ENCODE assay signal across 10 cellular contexts in the genomic region with DNA sequence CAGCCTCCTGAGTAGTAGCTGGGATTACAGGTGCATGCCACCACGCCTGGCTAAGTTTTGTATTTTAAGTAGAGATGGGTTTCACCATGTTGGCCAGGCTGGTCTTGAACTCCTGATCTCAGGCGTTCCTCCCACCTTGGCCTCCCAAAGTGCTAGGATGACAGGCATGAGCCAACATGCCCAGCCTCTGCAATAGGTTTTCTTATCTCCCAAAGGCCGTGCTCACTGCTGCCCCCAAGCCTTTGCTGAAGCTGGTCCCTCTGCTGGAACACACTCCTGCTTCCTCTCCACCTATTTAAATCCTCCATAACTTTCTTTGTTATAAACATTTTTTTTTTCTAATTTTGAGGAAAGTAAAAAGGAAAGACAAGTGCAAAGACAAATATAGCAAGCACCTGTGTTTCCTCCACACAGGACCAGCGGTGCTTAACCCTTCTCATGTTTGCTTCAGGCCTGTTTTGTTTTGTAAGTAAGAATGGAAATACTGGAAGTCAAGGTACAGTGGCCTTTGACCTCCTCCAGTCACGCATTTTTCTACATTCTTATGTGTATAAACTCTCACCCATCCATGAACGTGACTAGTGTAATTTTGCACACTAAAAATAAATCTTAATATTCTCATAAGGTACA. TPM values are rescaled to one million over a fixed set of nuclear protein-coding genes. Genes with fewer than 3 reads are reported as not detected.
A peak's percentile ranks its signal among the peaks of the same experiment; 100 is the strongest.
DNase-seq lines count a peak whose midpoint lies in the region; TF ChIP-seq lines count a peak whose summit lies in the region.
"Had no signal": no experiment of that assay in that cellular context is flagged by ENCODE, and none has a peak within 500 bp of the region (broad histone marks: within the 10 kb centered on the region; RNA-seq: fewer than 3 reads in every experiment).

No MANE protein-coding gene starts in this region.

- no peaks in the 10 kb centered on the region for H3K4me1 Mint-ChIP-seq in activated T-helper 2 cell treated with anti-CD3 and anti-CD28 coated beads, Interferon-gamma antibody, Interleukin-2, Interleukin-4, amounts not matched to agents 10 μg/mL and 5 μg/mL and 100 μg/mL, durations not matched to agents 14 hours and 24 hours and 36 hours (ENCODE audit: low read depth)
- H3K4me1 Mint-ChIP-seq: CD4-positive, alpha-beta memory T cell had no signal

- no peak overlapping the region for H3K14ac ChIP-seq in neuronal stem cell (ENCODE audit: low read length)

- no peaks in the 10 kb centered on the region for H3K27me3 Mint-ChIP-seq in activated T-helper 2 cell treated with anti-CD3 and anti-CD28 coated beads, Interferon-gamma antibody, Interleukin-2, Interleukin-4, amounts not matched to agents 10 μg/mL and 5 μg/mL and 100 μg/mL, durations not matched to agents 14 hours and 24 hours and 36 hours (ENCODE audit: low read depth)

- H3K36me3 ChIP-seq in MM.1S (replicated peaks; ENCODE audit: insufficient read depth, low read length) (no peaks in the 10 kb centered on the region), neuronal stem cell (replicated peaks in 1 of 2; ENCODE audit: control insufficient read depth in 2 of 2, insufficient read depth in 2 of 2, low read length in 2 of 2) (no peaks in the 10 kb centered on the region), suprapubic skin (no peaks in the 10 kb centered on the region)
- H3K36me3 ChIP-seq: heart left ventricle had no signal

- H2BK12ac ChIP-seq in neuronal stem cell (ENCODE audit: low read length): no peak overlapping the region

- TF ChIP-seq CTCF in MM.1S (IDR thresholded peaks at IDR 0.05; ENCODE audit: low read length) (peak; percentile 37), suprapubic skin (IDR thresholded peaks at IDR 0.05) (no peak)

- H3K4ac ChIP-seq in neuronal stem cell (ENCODE audit: low read length): no peak overlapping the region

- H3K9ac ChIP-seq in MM.1S (ENCODE audit: low read length) (no peak overlapping the region), neuronal stem cell (ENCODE audit: low read depth, low read length, poor library complexity) (no peak overlapping the region)

- no peak overlapping the region for H2BK5ac ChIP-seq in neuronal stem cell (ENCODE audit: low read length)

- H3K4me3 ChIP-seq in MM.1S (ENCODE audit: low read length): no peak overlapping the region
- H3K4me3 ChIP-seq in neuronal stem cell (ENCODE audit: low read length in 2 of 2): no peak overlapping the region
- no peak overlapping the region for H3K4me3 ChIP-seq in suprapubic skin
- H3K4me3 ChIP-seq: heart left ventricle had no signal

- no peak overlapping the region for H4K91ac ChIP-seq in neuronal stem cell (ENCODE audit: low read depth, low read length, poor library complexity)

- TF ChIP-seq POLR2A in suprapubic skin (IDR thresholded peaks at IDR 0.05): no peak

- no peaks in the 10 kb centered on the region for H3K36me3 Mint-ChIP-seq in activated T-helper 2 cell treated with anti-CD3 and anti-CD28 coated beads, Interferon-gamma antibody, Interleukin-2, Interleukin-4, amounts not matched to agents 10 μg/mL and 5 μg/mL and 100 μg/mL, durations not matched to agents 14 hours and 24 hours and 36 hours (ENCODE audit: low read depth)
- H3K36me3 Mint-ChIP-seq: CD4-positive, alpha-beta memory T cell had no signal

- no peaks in the 10 kb centered on the region for H3K9me2 ChIP-seq in MM.1S (replicated peaks; ENCODE audit: insufficient read depth, low read length)

- H3K4me1 ChIP-seq in MM.1S (ENCODE audit: low read length): no peaks in the 10 kb centered on the region
- H3K4me1 ChIP-seq in neuronal stem cell (ENCODE audit: control insufficient read depth in 2 of 2, insufficient read depth in 1 of 2, low read depth in 1 of 2, low read length in 2 of 2): peaks cover 9 to 21% of the 10 kb centered on the region in 2 donors
- no peaks in the 10 kb centered on the region for H3K4me1 ChIP-seq in suprapubic skin
- H3K4me1 ChIP-seq: heart left ventricle had no signal

- intact Hi-C loops in activated T-helper 2 cell treated with anti-CD3 and anti-CD28 coated beads, Interferon-gamma antibody, Interleukin-2, Interleukin-4, amounts not matched to agents 10 μg/mL and 5 μg/mL and 100 μg/mL, durations not matched to agents 14 hours and 24 hours and 36 hours (cut with micrococcal nuclease): no loop called here

- H3F3A ChIP-seq in MM.1S (ENCODE audit: insufficient read depth, low read length): no peaks in the 10 kb centered on the region

- H2AFZ ChIP-seq in MM.1S (ENCODE audit: low read length) (no peak overlapping the region), neuronal stem cell (ENCODE audit: low read length) (no peak overlapping the region)

- H3K27ac Mint-ChIP-seq in activated T-helper 2 cell treated with anti-CD3 and anti-CD28 coated beads, Interferon-gamma antibody, Interleukin-2, Interleukin-4, amounts not matched to agents 10 μg/mL and 5 μg/mL and 100 μg/mL, durations not matched to agents 14 hours and 24 hours and 36 hours: no peak overlapping the region
- H3K27ac Mint-ChIP-seq: CD4-positive, alpha-beta memory T cell had no signal

- no peak overlapping the region for H3K23ac ChIP-seq in neuronal stem cell (ENCODE audit: low read depth, low read length, poor library complexity)

- DNase-seq in NCI-H82 (lab: John Stamatoyannopoulos, UW): peak; percentile 48
- DNase-seq in NCI-H82 treated with DMSO at 0.1 percent for 48 hours (lab: John Stamatoyannopoulos, UW; ENCODE audit: unreplicated experiment): no peak
- DNase-seq in MM.1S: no peak
- DNase-seq in amniotic epithelial cell (ENCODE audit: low read depth): peak; percentile 29
- DNase-seq in neuronal stem cell (ENCODE audit: low spot score): no peak
- DNase-seq in suprapubic skin (ENCODE audit: low spot score in 2 of 2): no peak
- DNase-seq in activated T-helper 2 cell treated with anti-CD3 and anti-CD28 coated beads, Interferon-gamma antibody, Interleukin-2, Interleukin-4, amounts not matched to agents 10 μg/mL and 5 μg/mL and 100 μg/mL, durations not matched to agents 14 hours and 24 hours and 36 hours (ENCODE audit: low spot score): no peak
- DNase-seq in NCI-H748 (lab: John Stamatoyannopoulos, UW; ENCODE audit: unreplicated experiment): no peak
- DNase-seq: CD4-positive, alpha-beta memory T cell had no signal

- no peak overlapping the region for H2BK120ac ChIP-seq in neuronal stem cell (ENCODE audit: low read depth, low read length)

- H3K4me2 ChIP-seq in MM.1S (ENCODE audit: low read depth, low read length) (no peak overlapping the region), neuronal stem cell (ENCODE audit: insufficient read depth, low read length, poor library complexity, severe bottlenecking) (no peak overlapping the region)

- no CpG with 5 or more reads among the region's 6 CpGs for WGBS in neuronal stem cell (ENCODE audit: extremely low coverage in 2 of 2, insufficient read length in 2 of 2, insufficient replicate concordance in 1 of 2), 2 donors
- WGBS in suprapubic skin: 57% methylated on average over 6 of the region's 6 CpGs

- H3K4me3 Mint-ChIP-seq in activated T-helper 2 cell treated with anti-CD3 and anti-CD28 coated beads, Interferon-gamma antibody, Interleukin-2, Interleukin-4, amounts not matched to agents 10 μg/mL and 5 μg/mL and 100 μg/mL, durations not matched to agents 14 hours and 24 hours and 36 hours (ENCODE audit: low read depth): no peak overlapping the region
- H3K4me3 Mint-ChIP-seq: CD4-positive, alpha-beta memory T cell had no signal

- H3K9me3 ChIP-seq in MM.1S (replicated peaks; ENCODE audit: insufficient read depth, low read length): no peaks in the 10 kb centered on the region
- H3K9me3 ChIP-seq in neuronal stem cell (replicated peaks in 1 of 2; ENCODE audit: control insufficient read depth in 2 of 2, insufficient read depth in 1 of 2, low read depth in 1 of 2, low read length in 2 of 2): no peaks in the 10 kb centered on the region
- H3K9me3 ChIP-seq in suprapubic skin: no peaks in the 10 kb centered on the region
- H3K9me3 ChIP-seq: heart left ventricle had no signal

- H3K27me3 ChIP-seq in MM.1S (replicated peaks; ENCODE audit: insufficient read depth, low read length): peaks cover 86% of the 10 kb centered on the region
- no peaks in the 10 kb centered on the region for H3K27me3 ChIP-seq in neuronal stem cell (ENCODE audit: control insufficient read depth in 3 of 3, insufficient read depth in 3 of 3, low read depth in 1 of 3, low read length in 3 of 3)
- peaks cover 25% of the 10 kb centered on the region for H3K27me3 ChIP-seq in suprapubic skin

- H2AK5ac ChIP-seq in neuronal stem cell (ENCODE audit: low read depth, low read length): no peak overlapping the region

- H3K27ac ChIP-seq in MM.1S (ENCODE audit: low read length): no peak overlapping the region
- no peak overlapping the region for H3K27ac ChIP-seq in neuronal stem cell (replicated peaks; ENCODE audit: low read length)
- H3K27ac ChIP-seq in suprapubic skin: no peak overlapping the region
- H3K27ac ChIP-seq: heart left ventricle had no signal

- no peak overlapping the region for H2BK15ac ChIP-seq in neuronal stem cell (ENCODE audit: low read length)

- H4K20me1 ChIP-seq in MM.1S (ENCODE audit: insufficient read depth, low read length): no peaks in the 10 kb centered on the region

- H3K79me1 ChIP-seq in neuronal stem cell (ENCODE audit: low read depth, low read length): peaks cover 2% of the 10 kb centered on the region

- no peaks in the 10 kb centered on the region for H3K9me3 Mint-ChIP-seq in activated T-helper 2 cell treated with anti-CD3 and anti-CD28 coated beads, Interferon-gamma antibody, Interleukin-2, Interleukin-4, amounts not matched to agents 10 μg/mL and 5 μg/mL and 100 μg/mL, durations not matched to agents 14 hours and 24 hours and 36 hours
- H3K9me3 Mint-ChIP-seq: CD4-positive, alpha-beta memory T cell had no signal

- TF ChIP-seq EP300 in suprapubic skin (IDR thresholded peaks at IDR 0.05): no peak

- H4K8ac ChIP-seq in neuronal stem cell (ENCODE audit: low read depth, low read length): no peak overlapping the region

- H3K18ac ChIP-seq in neuronal stem cell (ENCODE audit: low read length): peak overlapping the region; percentile 11

- no peaks in the 10 kb centered on the region for H3K79me2 ChIP-seq in MM.1S (ENCODE audit: low read length)

RNA-seq across cellular contexts. Expression of gene TNFAIP8L1, which starts 14.5 kb away (rescaled TPM):
- 15.5 TPM for polyA plus RNA-seq in neuronal stem cell (2013, experiment 1 of 2)
- 15.7 TPM for polyA plus RNA-seq in neuronal stem cell (2013, experiment 2 of 2)
- 1 to 10 TPM; 4.8 to 8.3 (median 7.0) TPM for total RNA-seq in suprapubic skin
- 16.1 and 16.9 TPM in 2 replicates for total RNA-seq in activated T-helper 2 cell treated with anti-CD3 and anti-CD28 coated beads, Interferon-gamma antibody, Interleukin-2, Interleukin-4, amounts not matched to agents 10 μg/mL and 5 μg/mL and 100 μg/mL, durations not matched to agents 14 hours and 24 hours and 36 hours

RNA-seq across cellular contexts. Expression of gene MYDGF, which starts 45.3 kb away (rescaled TPM):
- polyA plus RNA-seq in neuronal stem cell (2013, experiment 1 of 2): 33.5 TPM
- 33.9 TPM for polyA plus RNA-seq in neuronal stem cell (2013, experiment 2 of 2)
- total RNA-seq in suprapubic skin: 10 to 100 TPM; 17.5 to 43.6 (median 28.3) TPM
- total RNA-seq in activated T-helper 2 cell treated with anti-CD3 and anti-CD28 coated beads, Interferon-gamma antibody, Interleukin-2, Interleukin-4, amounts not matched to agents 10 μg/mL and 5 μg/mL and 100 μg/mL, durations not matched to agents 14 hours and 24 hours and 36 hours: 105 and 110 TPM in 2 replicates

Comparison
In these comparisons a context has a peak if more than half of its experiments do, and no peak if none do; other contexts are left out.
1. DNase-seq: peak in NCI-H82 (single experiment) and amniotic epithelial cell (single experiment); none in NCI-H82 treated with DMSO at 0.1 percent for 48 hours (single experiment), MM.1S (single experiment), neuronal stem cell (single experiment), suprapubic skin (0 of 2), activated T-helper 2 cell treated with anti-CD3 and anti-CD28 coated beads, Interferon-gamma antibody, Interleukin-2, Interleukin-4, amounts not matched to agents 10 μg/mL and 5 μg/mL and 100 μg/mL, durations not matched to agents 14 hours and 24 hours and 36 hours (single experiment) and NCI-H748 (single experiment).